In the genomic region with DNA sequence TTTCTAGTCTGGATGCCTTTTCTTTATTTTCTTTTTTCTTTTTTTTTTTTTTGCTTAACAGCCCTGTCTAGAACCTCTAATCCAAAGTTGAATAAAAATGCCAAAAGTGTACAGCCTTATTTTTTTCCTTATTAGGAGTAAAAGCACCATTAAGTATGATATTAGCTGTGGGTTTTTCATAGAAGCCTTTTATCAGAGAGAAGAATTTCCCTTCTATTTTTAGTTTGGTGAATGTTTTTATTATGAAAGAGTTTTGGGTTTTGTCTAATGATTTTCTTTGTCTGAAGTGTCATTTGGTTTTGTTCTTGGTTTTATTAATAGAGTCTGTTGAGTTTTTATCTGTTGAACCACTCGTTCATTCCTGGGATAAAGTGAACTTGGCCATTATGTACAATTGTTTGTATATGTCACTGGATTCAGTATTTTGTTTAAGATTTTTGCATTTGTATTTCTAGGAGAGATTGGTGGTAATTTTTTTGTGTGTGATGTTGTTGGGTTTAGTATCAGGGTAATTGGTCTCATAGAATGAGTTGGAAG, we compare ENCODE assay signal across 29 cellular contexts.
"Had no signal": no experiment of that assay in that cellular context is flagged by ENCODE, and none has a peak within 500 bp of the region (broad histone marks: within the 10 kb centered on the region; RNA-seq: fewer than 3 reads in every experiment).

No MANE protein-coding gene starts in this region.

- DNase-seq: activated CD4-positive, alpha-beta T cell treated with anti-CD3 and anti-CD28 coated beads, Interleukin-2, amount 50 U/mL, for 1 hour; activated CD8-positive, alpha-beta T cell treated with anti-CD3 and anti-CD28 coated beads for 36 hours; activated naive CD4-positive, alpha-beta T cell treated with Interleukin-2 at 50 U/mL for 16 hours; activated naive CD8-positive, alpha-beta T cell treated with anti-CD3 and anti-CD28 coated beads for 36 hours; activated T-cell treated with anti-CD3 and anti-CD28 coated beads, Interleukin-2, amount 50 U/mL, for 48 hours; brain microvascular endothelial cell; cortex of kidney; effector memory CD8-positive, alpha-beta T cell; erythroblast; foreskin fibroblast; glutamatergic neuron; islet precursor cell; left ventricle myocardium inferior; mesendoderm; natural killer cell; occipital lobe; psoas muscle; sigmoid colon; small intestine; stimulated activated CD4-positive, alpha-beta T cell treated with anti-CD3 and anti-CD28 coated beads, Interleukin-4, amount 100 ng/mL, for 4 hours; stimulated activated CD8-positive, alpha-beta memory T cell treated with anti-CD3 and anti-CD28 coated beads, Interleukin-4, amount 100 ng/mL, for 48 hours; stimulated activated naive CD8-positive, alpha-beta T cell treated with anti-CD3 and anti-CD28 coated beads, Interleukin-15, Interleukin-2, amounts not matched to agents 100 U/mL and 50 U/mL, for 24 hours; T-helper 2 cell; testis; transverse colon had no signal

- H3K4me1 Mint-ChIP-seq: neural progenitor cell had no signal

- H3K36me3 Mint-ChIP-seq: natural killer cell had no signal

- H3K27ac Mint-ChIP-seq: activated CD8-positive, alpha-beta T cell treated with anti-CD3 and anti-CD28 coated beads for 36 hours; activated naive CD8-positive, alpha-beta T cell treated with anti-CD3 and anti-CD28 coated beads for 36 hours; natural killer cell; neural progenitor cell; WTC11 had no signal

- H3K4me3 Mint-ChIP-seq: activated CD8-positive, alpha-beta T cell treated with anti-CD3 and anti-CD28 coated beads for 36 hours; activated naive CD8-positive, alpha-beta T cell treated with anti-CD3 and anti-CD28 coated beads for 36 hours; effector memory CD8-positive, alpha-beta T cell; natural killer cell; neural progenitor cell; WTC11 had no signal

- H3K4me3 ChIP-seq: ascending aorta, left ventricle myocardium inferior, lung, neural progenitor cell, psoas muscle, sigmoid colon, testis, transverse colon had no signal

- H3K27me3 Mint-ChIP-seq: activated CD8-positive, alpha-beta T cell treated with anti-CD3 and anti-CD28 coated beads for 36 hours; activated naive CD8-positive, alpha-beta T cell treated with anti-CD3 and anti-CD28 coated beads for 36 hours; effector memory CD8-positive, alpha-beta T cell had no signal

- ATAC-seq: activated CD8-positive, alpha-beta T cell treated with anti-CD3 and anti-CD28 coated beads for 36 hours; effector memory CD8-positive, alpha-beta T cell; natural killer cell; psoas muscle; stimulated activated naive CD8-positive, alpha-beta T cell treated with anti-CD3 and anti-CD28 coated beads, Interleukin-15, Interleukin-2, amounts not matched to agents 100 U/mL and 50 U/mL, for 24 hours; WTC11 had no signal
